8 cellular contexts compared by ENCODE assay signal in the genomic region with DNA sequence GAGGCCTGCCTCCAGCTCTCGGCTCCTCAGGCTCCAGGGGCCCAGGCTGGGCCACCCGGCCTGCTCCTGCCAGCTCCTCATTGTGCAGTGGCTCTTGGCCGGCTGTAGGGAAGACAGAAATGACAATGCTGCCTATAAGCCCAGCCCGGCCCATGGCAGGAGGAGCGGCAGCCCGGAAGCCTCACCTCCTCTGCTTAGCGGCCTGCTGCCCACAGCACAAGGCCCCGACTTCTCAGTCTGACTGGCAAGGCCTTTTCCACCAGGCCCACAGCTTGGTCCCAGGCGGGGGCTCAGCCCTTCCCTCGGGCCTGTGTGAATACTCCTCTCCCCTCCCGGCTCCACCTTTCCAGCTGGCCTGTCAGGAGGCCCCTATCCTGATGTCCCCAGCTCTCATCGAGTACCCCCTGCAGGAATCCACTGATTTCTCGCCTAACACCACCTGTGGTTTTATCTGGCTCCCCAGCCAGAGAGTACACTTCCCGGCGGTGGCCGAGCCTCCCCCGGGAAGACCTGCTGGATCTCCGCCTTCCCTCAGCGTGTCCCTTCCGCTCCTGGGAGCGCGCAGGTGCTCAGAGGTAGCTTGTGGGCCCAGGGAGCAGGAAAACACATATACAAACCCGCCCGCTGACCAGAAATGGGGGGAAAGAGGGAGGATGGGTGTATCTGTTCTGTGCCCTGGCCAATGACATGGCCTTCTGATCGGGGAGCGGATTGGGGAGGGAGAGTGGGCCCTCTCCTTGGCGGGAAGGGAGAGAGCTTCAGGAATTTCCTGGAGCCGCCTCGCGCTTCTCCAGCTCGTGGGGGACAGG. TPM values are rescaled to one million over a fixed set of nuclear protein-coding genes. Genes with fewer than 3 reads are reported as not detected.
DNase-seq lines count a peak whose midpoint lies in the region; ATAC-seq and TF ChIP-seq lines count a peak whose summit lies in the region.

No MANE protein-coding gene starts in this region.

- H3K4me3 ChIP-seq in AG04449 (ENCODE audit: low read depth, low read length), result peak overlapping the region; percentile 93

- POLR2A ChIA-PET in AG04449 (lab: Yijun Ruan, JAX), result interaction anchor here (1.1 to 1.2 kb wide), 2 partner anchors 16 to 36 kb away, joined by 4 to 5 read pairs; no protein-coding TSS in a partner anchor

- CTCF ChIA-PET in AG04449 (lab: Yijun Ruan, JAX), result interaction anchor here (0.7 to 2.5 kb wide), 2 partner anchors 16 to 18 kb away, joined by 3 to 14 read pairs; no protein-coding TSS in a partner anchor

- peaks cover 60% of the 10 kb centered on the region for H3K36me3 Mint-ChIP-seq in stimulated activated effector memory CD8-positive, alpha-beta T cell treated with anti-CD3 and anti-CD28 coated beads, Interleukin-12 subunit alpha, Interleukin-12 subunit beta, amount 100 ng/mL, for 72 hours

- H3K27ac ChIP-seq in caudate nucleus (ENCODE audit: low read depth, low read length), result peak overlapping the region; percentile 89

- H3K4me1 Mint-ChIP-seq in stimulated activated effector memory CD8-positive, alpha-beta T cell treated with anti-CD3 and anti-CD28 coated beads, Interleukin-12 subunit alpha, Interleukin-12 subunit beta, amount 100 ng/mL, for 72 hours, result peaks cover 26% of the 10 kb centered on the region

- ATAC-seq in GM18870 (IDR thresholded peaks at IDR 0.05; ENCODE audit: unreplicated experiment) (peak; percentile 10), HG03354 (IDR thresholded peaks at IDR 0.05; ENCODE audit: poor library complexity, severe bottlenecking, unreplicated experiment) (peak; percentile 21), left lobe of liver (peak; percentile 48)
- peak; percentile 83 for ATAC-seq in stimulated activated effector memory CD8-positive, alpha-beta T cell treated with anti-CD3 and anti-CD28 coated beads, Interleukin-12 subunit alpha, Interleukin-12 subunit beta, amount 100 ng/mL, for 72 hours

- H3K27ac Mint-ChIP-seq in stimulated activated effector memory CD8-positive, alpha-beta T cell treated with anti-CD3 and anti-CD28 coated beads, Interleukin-12 subunit alpha, Interleukin-12 subunit beta, amount 100 ng/mL, for 72 hours, result peak overlapping the region; percentile 99

- no peak for TF ChIP-seq CTCF in AG04449 (IDR thresholded peaks at IDR 0.05; ENCODE audit: insufficient read depth, low read length, missing control alignments)

- no peak for DNase-seq in AG04449 (ENCODE audit: low read depth, low spot score)
- peak; percentile 35 for DNase-seq in SK-N-DZ (ENCODE audit: low spot score)
- DNase-seq in caudate nucleus (lab: John Stamatoyannopoulos, UW), result peak in 8 of 61 donors; percentile 16 to 50 (median 33)
- DNase-seq in left lobe of liver (ENCODE audit: low spot score), result no peak
- DNase-seq in stimulated activated effector memory CD8-positive, alpha-beta T cell treated with anti-CD3 and anti-CD28 coated beads, Interleukin-12 subunit alpha, Interleukin-12 subunit beta, amount 100 ng/mL, for 72 hours (ENCODE audit: low spot score in 2 of 2), result peak; percentile 41 to 84
- DNase-seq in NK-92 (lab: John Stamatoyannopoulos, UW; ENCODE audit: unreplicated experiment), result no peak

- no peaks in the 10 kb centered on the region for H3K9me3 Mint-ChIP-seq in stimulated activated effector memory CD8-positive, alpha-beta T cell treated with anti-CD3 and anti-CD28 coated beads, Interleukin-12 subunit alpha, Interleukin-12 subunit beta, amount 100 ng/mL, for 72 hours

- H3K4me3 Mint-ChIP-seq in stimulated activated effector memory CD8-positive, alpha-beta T cell treated with anti-CD3 and anti-CD28 coated beads, Interleukin-12 subunit alpha, Interleukin-12 subunit beta, amount 100 ng/mL, for 72 hours, result peak overlapping the region; percentile 99

RNA-seq across cellular contexts. Expression of a gene that starts 1.0 kb away (rescaled TPM):
- 47.6 and 91.3 TPM in 2 replicates for polyA plus RNA-seq in SK-N-DZ (2014; cell fraction: cytosol; rRNA removed)
- 59.5 and 66.3 TPM in 2 replicates for polyA plus RNA-seq in SK-N-DZ (2014; cell fraction: nucleus; rRNA removed)
- total RNA-seq in left lobe of liver, result 71.0 TPM

RNA-seq across cellular contexts. Expression of a gene that starts 5.8 kb away (rescaled TPM):
- polyA plus RNA-seq in SK-N-DZ (2014; cell fraction: cytosol; rRNA removed), result 87.5 and 88.9 TPM in 2 replicates
- 119 and 121 TPM in 2 replicates for polyA plus RNA-seq in SK-N-DZ (2014; cell fraction: nucleus; rRNA removed)
- 25.3 TPM for total RNA-seq in left lobe of liver

RNA-seq across cellular contexts. Expression of a gene that starts 30.2 kb away (rescaled TPM):
- 5.2 and 10.5 TPM in 2 replicates for polyA plus RNA-seq in SK-N-DZ (2014; cell fraction: cytosol; rRNA removed)
- polyA plus RNA-seq in SK-N-DZ (2014; cell fraction: nucleus; rRNA removed), result 14.7 and 18.2 TPM in 2 replicates
- total RNA-seq in left lobe of liver, result 5.7 TPM

RNA-seq across cellular contexts. Expression of a gene that starts 35.5 kb away (rescaled TPM):
- polyA plus RNA-seq in SK-N-DZ (2014; cell fraction: cytosol; rRNA removed), result 0.08 TPM in 1 of 2 replicates, not detected in the other
- 1.2 and 1.5 TPM in 2 replicates for polyA plus RNA-seq in SK-N-DZ (2014; cell fraction: nucleus; rRNA removed)
- 0.18 TPM for total RNA-seq in left lobe of liver

RNA-seq across cellular contexts. Expression of a gene that starts 43.9 kb away (rescaled TPM):
- polyA plus RNA-seq in SK-N-DZ (2014; cell fraction: cytosol; rRNA removed), result 29.1 and 34.6 TPM in 2 replicates
- 17.1 and 19.9 TPM in 2 replicates for polyA plus RNA-seq in SK-N-DZ (2014; cell fraction: nucleus; rRNA removed)
- 9.3 TPM for total RNA-seq in left lobe of liver

Comparison
In these comparisons a context has a peak if more than half of its experiments do, and no peak if none do; other contexts are left out.
1. DNase-seq: peak in SK-N-DZ (single experiment) and stimulated activated effector memory CD8-positive, alpha-beta T cell treated with anti-CD3 and anti-CD28 coated beads, Interleukin-12 subunit alpha, Interleukin-12 subunit beta, amount 100 ng/mL, for 72 hours (2 of 2); none in AG04449 (single experiment), left lobe of liver (single experiment) and NK-92 (single experiment).
2. ATAC-seq: peak in every context shown above with its lines; median percentile 83 in stimulated activated effector memory CD8-positive, alpha-beta T cell treated with anti-CD3 and anti-CD28 coated beads, Interleukin-12 subunit alpha, Interleukin-12 subunit beta, amount 100 ng/mL, for 72 hours; 48 in left lobe of liver; 21 in HG03354; 10 in GM18870.